In the genomic region with DNA sequence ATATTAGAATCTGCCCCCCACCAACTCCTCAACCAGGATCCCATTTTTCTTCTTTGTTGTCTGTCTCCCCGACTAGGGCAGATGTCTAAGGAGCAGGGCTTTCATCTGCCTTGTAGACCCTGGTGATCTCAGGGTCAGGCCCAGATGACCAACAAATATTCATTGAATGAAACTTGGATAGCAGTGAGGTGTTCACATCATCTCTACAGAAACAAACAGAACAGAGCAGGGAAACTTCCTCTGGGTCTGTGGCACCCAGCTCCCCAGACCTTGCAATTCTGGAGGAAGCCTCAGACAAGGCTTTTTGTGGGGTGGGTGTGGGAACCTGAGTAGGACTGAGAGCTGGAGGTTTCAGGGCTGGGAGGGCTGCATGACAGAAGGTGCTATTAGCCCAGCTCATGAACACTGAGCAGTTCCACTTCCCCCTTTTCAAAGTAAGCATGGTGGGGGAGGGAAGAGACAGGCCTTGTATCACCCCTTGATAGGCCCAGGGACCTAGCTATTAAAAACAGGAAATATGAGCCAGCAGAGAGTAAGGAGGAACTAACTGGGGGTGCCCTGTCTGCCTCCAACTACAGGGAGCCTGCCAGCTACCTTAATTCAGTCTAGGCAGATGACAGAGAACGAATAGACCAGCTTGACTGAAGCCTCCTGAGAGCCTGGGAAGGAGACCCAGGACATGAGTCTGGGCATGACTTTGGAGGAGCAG, we compare ENCODE assay signal across 8 cellular contexts. TPM values are rescaled to one million over a fixed set of nuclear protein-coding genes. Genes with fewer than 3 reads are reported as not detected.
DNase-seq lines count a peak whose midpoint lies in the region; ATAC-seq and TF ChIP-seq lines count a peak whose summit lies in the region.

No MANE protein-coding gene starts in this region.

- no peaks in the 10 kb centered on the region for H3K27me3 ChIP-seq in upper lobe of left lung

- no peak for TF ChIP-seq EP300 in upper lobe of left lung (IDR thresholded peaks at IDR 0.05)

- peak in 1 of 4 donors; percentile 55 for TF ChIP-seq POLR2A in upper lobe of left lung (IDR thresholded peaks at IDR 0.05)

- ATAC-seq in GM18907 (IDR thresholded peaks at IDR 0.05; ENCODE audit: unreplicated experiment): peak; percentile 91
- peak; percentile 92 for ATAC-seq in HG02973 (IDR thresholded peaks at IDR 0.05; ENCODE audit: unreplicated experiment)
- peak; percentile 79 to 91 for ATAC-seq in upper lobe of left lung (ENCODE audit: low FRiP score in 2 of 2)

- WGBS in upper lobe of left lung, 2 donors: 70 to 71% methylated on average over 2 of the region's 2 CpGs

- H3K27ac ChIP-seq in upper lobe of left lung: peak overlapping the region; percentile 28 to 76 (median 70)

- no peak overlapping the region for H3K4me3 ChIP-seq in upper lobe of left lung

- intact Hi-C loops in head of caudate nucleus (cut with DNase I): no loop called here

- no peak for TF ChIP-seq CTCF in upper lobe of left lung (IDR thresholded peaks at IDR 0.05)

- no peaks in the 10 kb centered on the region for H3K9me3 ChIP-seq in upper lobe of left lung

- H3K4me1 ChIP-seq in upper lobe of left lung: peaks cover 13 to 18% (median 16%) of the 10 kb centered on the region in 4 donors

- DNase-seq in CD1c-positive myeloid dendritic cell (ENCODE audit: extremely low spot score) (peak; percentile 96), OCI-M1 (lab: John Stamatoyannopoulos, UW) (peak; percentile 92), head of caudate nucleus (peak in 24 of 42 donors; percentile 13 to 60 (median 35)), upper lobe of left lung (peak in 1 of 2 donors; percentile 63), foreskin melanocyte (no peak), cerebellar cortex (ENCODE audit: low spot score) (no peak)

- H3K36me3 ChIP-seq in upper lobe of left lung: no peaks in the 10 kb centered on the region

RNA-seq across cellular contexts. Expression of a gene that starts 37.3 kb away (rescaled TPM):
- 10 to 100 TPM; 39.8 to 94.2 (median 49.0) TPM for total RNA-seq in upper lobe of left lung

Comparison
In these comparisons a context has a peak if more than half of its experiments do, and no peak if none do; other contexts are left out.
1. DNase-seq: peak in CD1c-positive myeloid dendritic cell (single experiment), OCI-M1 (single experiment) and head of caudate nucleus (24 of 42); none in foreskin melanocyte (single experiment) and cerebellar cortex (single experiment).
2. Peak in every context shown above with its lines, with median percentiles within 50 percentile points of each other: ATAC-seq.